Comparison of ENCODE assay signal across 7 cellular contexts in the genomic region with DNA sequence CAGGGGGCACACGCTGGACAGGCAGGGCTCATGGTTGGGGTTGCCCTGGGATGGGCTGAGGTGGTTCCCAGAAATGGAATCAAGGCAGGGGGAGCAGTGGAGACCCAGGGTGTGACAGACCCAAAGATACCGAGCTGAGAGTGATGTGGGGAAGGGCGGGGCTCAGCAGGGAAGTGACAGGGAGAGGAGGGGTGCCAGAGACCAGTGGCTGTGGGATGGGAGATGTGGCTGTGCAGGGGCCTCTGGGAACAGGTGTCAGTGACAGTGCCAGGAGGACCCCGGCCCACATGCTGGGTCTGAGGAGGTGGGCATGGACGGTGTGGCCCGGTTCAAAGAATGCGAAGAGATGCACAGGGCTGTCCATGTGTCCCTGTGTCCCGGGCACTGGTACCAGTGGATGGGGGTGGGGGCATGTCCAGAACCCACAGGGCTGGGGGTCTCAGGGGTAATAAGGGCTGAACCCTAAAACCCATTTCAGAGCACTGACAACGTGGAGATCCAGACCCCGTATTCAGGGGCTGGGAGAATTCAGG. TPM values are rescaled to one million over a fixed set of nuclear protein-coding genes. Genes with fewer than 3 reads are reported as not detected.
A peak's percentile ranks its signal among the peaks of the same experiment; 100 is the strongest.
DNase-seq lines count a peak whose midpoint lies in the region; ATAC-seq lines count a peak whose summit lies in the region.

No MANE protein-coding gene starts in this region.

- H3K36me3 Mint-ChIP-seq in activated T-helper 2 cell treated with anti-CD3 and anti-CD28 coated beads, Interferon-gamma antibody, Interleukin-2, Interleukin-4, amounts not matched to agents 10 μg/mL and 5 μg/mL and 100 μg/mL, durations not matched to agents 14 hours and 24 hours and 36 hours (ENCODE audit: low read depth), result peaks cover 3% of the 10 kb centered on the region
- peaks cover 3 to 11% of the 10 kb centered on the region in 2 donors for H3K36me3 Mint-ChIP-seq in stimulated activated naive B cell treated with anti-CD40 and anti-IgM and Interleukin-4, amounts not matched to agents 10 μg/mL and 1 μg/mL and 100 μg/mL, for 72 hours

- H3K9ac ChIP-seq in HUES6 (ENCODE audit: low read length) (peak overlapping the region; percentile 10), iPS-15b (ENCODE audit: low read depth, low read length) (no peak overlapping the region)

- H3K4me3 ChIP-seq in HUES6 (ENCODE audit: low read depth, low read length) (peak overlapping the region; percentile 64), iPS-15b (ENCODE audit: low read depth, low read length) (peak overlapping the region; percentile 59)

- H3K27ac ChIP-seq in HUES6 (ENCODE audit: low read depth, low read length), result no peak overlapping the region

- no peak for DNase-seq in activated T-helper 2 cell treated with anti-CD3 and anti-CD28 coated beads, Interferon-gamma antibody, Interleukin-2, Interleukin-4, amounts not matched to agents 10 μg/mL and 5 μg/mL and 100 μg/mL, durations not matched to agents 14 hours and 24 hours and 36 hours (ENCODE audit: low spot score)
- no peak for DNase-seq in stimulated activated naive B cell treated with anti-CD40 and anti-IgM and Interleukin-4, amounts not matched to agents 10 μg/mL and 1 μg/mL and 100 μg/mL, for 72 hours
- DNase-seq in iPS-NIHi7 (ENCODE audit: extremely low spot score) (no peak), DMS79 (lab: John Stamatoyannopoulos, UW) (no peak), AG08395 (ENCODE audit: low spot score) (no peak)

- ATAC-seq in stimulated activated naive B cell treated with anti-CD40 and anti-IgM and Interleukin-4, amounts not matched to agents 10 μg/mL and 1 μg/mL and 100 μg/mL, for 72 hours (replicated peaks), result no peak

- H3K27me3 Mint-ChIP-seq in activated T-helper 2 cell treated with anti-CD3 and anti-CD28 coated beads, Interferon-gamma antibody, Interleukin-2, Interleukin-4, amounts not matched to agents 10 μg/mL and 5 μg/mL and 100 μg/mL, durations not matched to agents 14 hours and 24 hours and 36 hours (ENCODE audit: low read depth), result no peaks in the 10 kb centered on the region
- H3K27me3 Mint-ChIP-seq in stimulated activated naive B cell treated with anti-CD40 and anti-IgM and Interleukin-4, amounts not matched to agents 10 μg/mL and 1 μg/mL and 100 μg/mL, for 72 hours, result peaks cover 0 to 3% of the 10 kb centered on the region in 2 donors

- no peaks in the 10 kb centered on the region for H3K9me3 ChIP-seq in HUES6 (ENCODE audit: control insufficient read depth, insufficient read depth, low read depth, low read length)
- H3K9me3 ChIP-seq in iPS-15b (ENCODE audit: control insufficient read depth, insufficient read depth, low read length), result no peaks in the 10 kb centered on the region

- no peaks in the 10 kb centered on the region for H3K9me3 Mint-ChIP-seq in activated T-helper 2 cell treated with anti-CD3 and anti-CD28 coated beads, Interferon-gamma antibody, Interleukin-2, Interleukin-4, amounts not matched to agents 10 μg/mL and 5 μg/mL and 100 μg/mL, durations not matched to agents 14 hours and 24 hours and 36 hours
- H3K9me3 Mint-ChIP-seq in stimulated activated naive B cell treated with anti-CD40 and anti-IgM and Interleukin-4, amounts not matched to agents 10 μg/mL and 1 μg/mL and 100 μg/mL, for 72 hours, result no peaks in the 10 kb centered on the region

- intact Hi-C loops in activated T-helper 2 cell treated with anti-CD3 and anti-CD28 coated beads, Interferon-gamma antibody, Interleukin-2, Interleukin-4, amounts not matched to agents 10 μg/mL and 5 μg/mL and 100 μg/mL, durations not matched to agents 14 hours and 24 hours and 36 hours (cut with micrococcal nuclease), result loop anchor here (5.0 to 10.0 kb wide), 2 partner anchors 209 to 386 kb away; no protein-coding TSS in a partner anchor

- peak overlapping the region; percentile 52 for H3K27ac Mint-ChIP-seq in activated T-helper 2 cell treated with anti-CD3 and anti-CD28 coated beads, Interferon-gamma antibody, Interleukin-2, Interleukin-4, amounts not matched to agents 10 μg/mL and 5 μg/mL and 100 μg/mL, durations not matched to agents 14 hours and 24 hours and 36 hours
- peak overlapping the region; percentile 66 for H3K27ac Mint-ChIP-seq in stimulated activated naive B cell treated with anti-CD40 and anti-IgM and Interleukin-4, amounts not matched to agents 10 μg/mL and 1 μg/mL and 100 μg/mL, for 72 hours

- H3K4me1 ChIP-seq in HUES6 (ENCODE audit: control insufficient read depth, insufficient read depth, low read length) (peaks cover 23% of the 10 kb centered on the region), iPS-15b (ENCODE audit: control insufficient read depth, insufficient read depth, low read length) (no peaks in the 10 kb centered on the region)

- H3K4me3 Mint-ChIP-seq in activated T-helper 2 cell treated with anti-CD3 and anti-CD28 coated beads, Interferon-gamma antibody, Interleukin-2, Interleukin-4, amounts not matched to agents 10 μg/mL and 5 μg/mL and 100 μg/mL, durations not matched to agents 14 hours and 24 hours and 36 hours (ENCODE audit: low read depth), result peak overlapping the region; percentile 80
- H3K4me3 Mint-ChIP-seq in stimulated activated naive B cell treated with anti-CD40 and anti-IgM and Interleukin-4, amounts not matched to agents 10 μg/mL and 1 μg/mL and 100 μg/mL, for 72 hours, result peak overlapping the region; percentile 74 to 81

- peaks cover 19% of the 10 kb centered on the region for H3K4me1 Mint-ChIP-seq in activated T-helper 2 cell treated with anti-CD3 and anti-CD28 coated beads, Interferon-gamma antibody, Interleukin-2, Interleukin-4, amounts not matched to agents 10 μg/mL and 5 μg/mL and 100 μg/mL, durations not matched to agents 14 hours and 24 hours and 36 hours (ENCODE audit: low read depth)
- peaks cover 35 to 59% of the 10 kb centered on the region in 2 donors for H3K4me1 Mint-ChIP-seq in stimulated activated naive B cell treated with anti-CD40 and anti-IgM and Interleukin-4, amounts not matched to agents 10 μg/mL and 1 μg/mL and 100 μg/mL, for 72 hours

- H3K36me3 ChIP-seq in HUES6 (ENCODE audit: control insufficient read depth, insufficient read depth, low read length), result peaks cover 3% of the 10 kb centered on the region; the same call in 1 of the 2 replicates
- H3K36me3 ChIP-seq in iPS-15b (ENCODE audit: control insufficient read depth, insufficient read depth, low read length), result no peaks in the 10 kb centered on the region

- peaks cover 22% of the 10 kb centered on the region; the same call in 1 of the 2 replicates for H3K27me3 ChIP-seq in HUES6 (ENCODE audit: control insufficient read depth, insufficient read depth, low read length)
- no peaks in the 10 kb centered on the region for H3K27me3 ChIP-seq in iPS-15b (ENCODE audit: control insufficient read depth, insufficient read depth, low read length)

RNA-seq across cellular contexts. Expression of gene CABLES2, which starts 1.0 kb away (rescaled TPM):
- 12.5 and 12.6 TPM in 2 replicates for total RNA-seq in activated T-helper 2 cell treated with anti-CD3 and anti-CD28 coated beads, Interferon-gamma antibody, Interleukin-2, Interleukin-4, amounts not matched to agents 10 μg/mL and 5 μg/mL and 100 μg/mL, durations not matched to agents 14 hours and 24 hours and 36 hours

RNA-seq across cellular contexts. Expression of gene RPS21, which starts 19.1 kb away (rescaled TPM):
- total RNA-seq in activated T-helper 2 cell treated with anti-CD3 and anti-CD28 coated beads, Interferon-gamma antibody, Interleukin-2, Interleukin-4, amounts not matched to agents 10 μg/mL and 5 μg/mL and 100 μg/mL, durations not matched to agents 14 hours and 24 hours and 36 hours, result 2,020 and 2,085 TPM in 2 replicates

RNA-seq across cellular contexts. Expression of gene RBBP8NL, which starts 21.3 kb away (rescaled TPM):
- total RNA-seq in activated T-helper 2 cell treated with anti-CD3 and anti-CD28 coated beads, Interferon-gamma antibody, Interleukin-2, Interleukin-4, amounts not matched to agents 10 μg/mL and 5 μg/mL and 100 μg/mL, durations not matched to agents 14 hours and 24 hours and 36 hours, result not detected in 2 replicates

RNA-seq across cellular contexts. Expression of gene LAMA5, which starts 38.9 kb away (rescaled TPM):
- 3.1 and 3.9 TPM in 2 replicates for total RNA-seq in activated T-helper 2 cell treated with anti-CD3 and anti-CD28 coated beads, Interferon-gamma antibody, Interleukin-2, Interleukin-4, amounts not matched to agents 10 μg/mL and 5 μg/mL and 100 μg/mL, durations not matched to agents 14 hours and 24 hours and 36 hours
